8 cellular contexts compared by ENCODE assay signal in genomic region chr12:54286042-54286931, GRCh38. TPM values are rescaled to one million over a fixed set of nuclear protein-coding genes. Genes with fewer than 3 reads are reported as not detected.
A peak's percentile ranks its signal among the peaks of the same experiment; 100 is the strongest.
DNase-seq lines count a peak whose midpoint lies in the region; ATAC-seq and TF ChIP-seq lines count a peak whose summit lies in the region.

No MANE protein-coding gene starts in this region.

- no peaks in the 10 kb centered on the region for H3K27me3 Mint-ChIP-seq in activated T-cell treated with anti-CD3 and anti-CD28 coated beads, Interleukin-2, amount 50 U/mL, for 72 hours (ENCODE audit: low read depth)
- no peaks in the 10 kb centered on the region for H3K27me3 Mint-ChIP-seq in T-helper 17 cell
- H3K27me3 Mint-ChIP-seq in stimulated activated memory B cell treated with anti-CD40 and anti-IgM and Interleukin-4, amounts not matched to agents 10 μg/mL and 1 μg/mL and 100 μg/mL, for 72 hours, result no peaks in the 10 kb centered on the region

- in situ Hi-C loops in KBM-7 (cut with MboI; ENCODE audit: low pct_unique_long_range_greater_than_20kb, low sequenced_read_pairs), result no loop called here

- peaks cover 53% of the 10 kb centered on the region for H3K4me1 Mint-ChIP-seq in activated T-cell treated with anti-CD3 and anti-CD28 coated beads, Interleukin-2, amount 50 U/mL, for 72 hours (ENCODE audit: low read depth)
- H3K4me1 Mint-ChIP-seq in T-helper 17 cell, result peaks cover 42% of the 10 kb centered on the region
- H3K4me1 Mint-ChIP-seq in stimulated activated memory B cell treated with anti-CD40 and anti-IgM and Interleukin-4, amounts not matched to agents 10 μg/mL and 1 μg/mL and 100 μg/mL, for 72 hours, result peaks cover 66% of the 10 kb centered on the region

- no peaks in the 10 kb centered on the region for H3K9me3 Mint-ChIP-seq in activated T-cell treated with anti-CD3 and anti-CD28 coated beads, Interleukin-2, amount 50 U/mL, for 72 hours
- H3K9me3 Mint-ChIP-seq in stimulated activated memory B cell treated with anti-CD40 and anti-IgM and Interleukin-4, amounts not matched to agents 10 μg/mL and 1 μg/mL and 100 μg/mL, for 72 hours, result no peaks in the 10 kb centered on the region

- peak in 1 of 2 donors; percentile 5 for ATAC-seq in activated T-cell treated with anti-CD3 and anti-CD28 coated beads, Interleukin-2, amount 50 U/mL, for 72 hours (replicated peaks in 1 of 2)
- ATAC-seq in T-helper 17 cell (no peak), heart left ventricle (peak in 3 of 4 donors; percentile 30 to 55 (median 49))
- ATAC-seq in stimulated activated memory B cell treated with anti-CD40 and anti-IgM and Interleukin-4, amounts not matched to agents 10 μg/mL and 1 μg/mL and 100 μg/mL, for 72 hours, result no peak

- intact Hi-C loops in heart left ventricle (cut with DNase I), result loop anchor here in 2 of 10 donors (5.0 to 10.0 kb wide), 2 partner anchors 69 to 71 kb away; no protein-coding TSS in a partner anchor

- H3K9me3 ChIP-seq in T-helper 17 cell (ENCODE audit: control insufficient read depth, low read length, poor library complexity, severe bottlenecking) (peaks cover 4% of the 10 kb centered on the region), heart left ventricle (no peaks in the 10 kb centered on the region)

- TF ChIP-seq POLR2A in heart left ventricle (IDR thresholded peaks at IDR 0.05), result no peak

- H3K27ac ChIP-seq in heart left ventricle, result peak overlapping the region in 2 of 12 donors; percentile 20 to 44

- H3K36me3 ChIP-seq in heart left ventricle, result peaks cover 0 to 82% (median 77%) of the 10 kb centered on the region in 9 donors

- 49 to 56% (median 53%) methylated on average over 10 of the region's 10 CpGs for WGBS in heart left ventricle, 4 donors

- peaks cover 9 to 71% (median 54%) of the 10 kb centered on the region in 12 donors for H3K4me1 ChIP-seq in heart left ventricle

- H3K4me3 Mint-ChIP-seq in activated T-cell treated with anti-CD3 and anti-CD28 coated beads, Interleukin-2, amount 50 U/mL, for 72 hours, result peak overlapping the region in 1 of 2 donors; percentile 39
- H3K4me3 Mint-ChIP-seq in T-helper 17 cell, result peak overlapping the region; percentile 55
- H3K4me3 Mint-ChIP-seq in stimulated activated memory B cell treated with anti-CD40 and anti-IgM and Interleukin-4, amounts not matched to agents 10 μg/mL and 1 μg/mL and 100 μg/mL, for 72 hours, result no peak overlapping the region

- H3K27ac Mint-ChIP-seq in activated T-cell treated with anti-CD3 and anti-CD28 coated beads, Interleukin-2, amount 50 U/mL, for 72 hours, result peak overlapping the region; percentile 87
- H3K27ac Mint-ChIP-seq in T-helper 17 cell, result no peak overlapping the region
- H3K27ac Mint-ChIP-seq in stimulated activated memory B cell treated with anti-CD40 and anti-IgM and Interleukin-4, amounts not matched to agents 10 μg/mL and 1 μg/mL and 100 μg/mL, for 72 hours, result peak overlapping the region; percentile 30

- DNase-seq in activated T-cell treated with anti-CD3 and anti-CD28 coated beads, Interleukin-2, amount 50 U/mL, for 72 hours, result peak in 1 of 2 donors; percentile 23
- DNase-seq in activated T-cell treated with anti-CD3 and anti-CD28 coated beads, Interleukin-2, amount 50 U/mL, for 1 hour, result no peak
- DNase-seq in T-helper 17 cell (no peak), heart left ventricle (no peak), Ammon's horn (ENCODE audit: low spot score) (no peak), KBM-7 (no peak), NCI-H774 (lab: John Stamatoyannopoulos, UW) (no peak)

- peaks cover 24 to 25% of the 10 kb centered on the region in 2 donors for H3K36me3 Mint-ChIP-seq in activated T-cell treated with anti-CD3 and anti-CD28 coated beads, Interleukin-2, amount 50 U/mL, for 72 hours (ENCODE audit: insufficient read depth in 2 of 2)
- H3K36me3 Mint-ChIP-seq in T-helper 17 cell (ENCODE audit: low read depth), result peaks cover 14% of the 10 kb centered on the region
- H3K36me3 Mint-ChIP-seq in stimulated activated memory B cell treated with anti-CD40 and anti-IgM and Interleukin-4, amounts not matched to agents 10 μg/mL and 1 μg/mL and 100 μg/mL, for 72 hours, result peaks cover 26% of the 10 kb centered on the region

- H3K27me3 ChIP-seq in heart left ventricle, result no peaks in the 10 kb centered on the region

- no peak overlapping the region for H3K4me3 ChIP-seq in heart left ventricle

- no peak for TF ChIP-seq CTCF in heart left ventricle (IDR thresholded peaks at IDR 0.05)

RNA-seq across cellular contexts. Expression of gene HNRNPA1, which starts 5.8 kb away (rescaled TPM):
- 1,000 to 10,000 TPM; 1,863 to 1,950 TPM for total RNA-seq in activated T-cell treated with anti-CD3 and anti-CD28 coated beads, Interleukin-2, amount 50 U/mL, for 72 hours
- total RNA-seq in T-helper 17 cell (1,000 to 10,000 TPM; 1,531 to 1,582 TPM), heart left ventricle (100 to 1,000 TPM; 129 to 565 (median 396) TPM)
- polyA plus RNA-seq in heart left ventricle, result 100 to 1,000 TPM; 315 to 735 TPM

RNA-seq across cellular contexts. Expression of gene CBX5, which starts 6.4 kb away (rescaled TPM):
- 100 to 1,000 TPM in 1 of 2 donors, 10 to 100 TPM in 1; 89.4 to 108 TPM for total RNA-seq in activated T-cell treated with anti-CD3 and anti-CD28 coated beads, Interleukin-2, amount 50 U/mL, for 72 hours
- total RNA-seq in T-helper 17 cell (10 to 100 TPM; 31.1 to 34.9 TPM), heart left ventricle (10 to 100 TPM; 22.3 to 59.5 (median 49.4) TPM)
- polyA plus RNA-seq in heart left ventricle, result 10 to 100 TPM; 18.4 to 32.1 TPM

RNA-seq across cellular contexts. Expression of gene NFE2, which starts 14.5 kb away (rescaled TPM):
- total RNA-seq in activated T-cell treated with anti-CD3 and anti-CD28 coated beads, Interleukin-2, amount 50 U/mL, for 72 hours, result under 1 TPM in 1 of 2 donors, not detected in 1; 0.19 TPM
- total RNA-seq in T-helper 17 cell (10 to 100 TPM in 1 of 2 donors, 1 to 10 TPM in 1; 2.5 to 26.4 TPM), heart left ventricle (1 to 10 TPM in 2 of 9 donors, under 1 TPM in 5, not detected in 2; 0.21 to 1.7 (median 0.63) TPM)
- under 1 TPM; 0.38 to 0.51 TPM for polyA plus RNA-seq in heart left ventricle

RNA-seq across cellular contexts. Expression of gene COPZ1, which starts 38.6 kb away (rescaled TPM):
- total RNA-seq in activated T-cell treated with anti-CD3 and anti-CD28 coated beads, Interleukin-2, amount 50 U/mL, for 72 hours, result 100 to 1,000 TPM; 124 to 135 TPM
- 10 to 100 TPM; 58.6 to 63.3 TPM for total RNA-seq in T-helper 17 cell
- 100 to 1,000 TPM; 112 to 146 (median 125) TPM for total RNA-seq in heart left ventricle
- polyA plus RNA-seq in heart left ventricle, result 100 to 1,000 TPM in 1 of 2 donors, 10 to 100 TPM in 1; 77.3 to 142 TPM

Comparison
In these comparisons a context has a peak if more than half of its experiments do, and no peak if none do; other contexts are left out.
1. ATAC-seq: peak in heart left ventricle (3 of 4); none in T-helper 17 cell (single experiment) and stimulated activated memory B cell treated with anti-CD40 and anti-IgM and Interleukin-4, amounts not matched to agents 10 μg/mL and 1 μg/mL and 100 μg/mL, for 72 hours (single experiment).